10 cellular contexts compared by ENCODE assay signal in genomic region chr13:66659291-66660012, GRCh38.
A peak's percentile ranks its signal among the peaks of the same experiment; 100 is the strongest.
DNase-seq lines count a peak whose midpoint lies in the region; ATAC-seq, FAIRE-seq and TF ChIP-seq lines count a peak whose summit lies in the region.
"Had no signal": no experiment of that assay in that cellular context is flagged by ENCODE, and none has a peak within 500 bp of the region (broad histone marks: within the 10 kb centered on the region; RNA-seq: fewer than 3 reads in every experiment).

No MANE protein-coding gene starts in this region.

- H3K9me3 ChIP-seq in OCI-LY3 (ENCODE audit: insufficient read depth, low read length) (no peaks in the 10 kb centered on the region), neural progenitor cell (ENCODE audit: low read depth) (no peaks in the 10 kb centered on the region), kidney (ENCODE audit: control insufficient read depth in 1 of 2, low read length in 2 of 2) (no peaks in the 10 kb centered on the region)

- no peaks in the 10 kb centered on the region for H3K36me3 Mint-ChIP-seq in neural progenitor cell

- H3K4me3 ChIP-seq in OCI-LY3 (ENCODE audit: low read length) (peak overlapping the region; percentile 75), neural progenitor cell (no peak overlapping the region), kidney (ENCODE audit: low read length in 2 of 2) (no peak overlapping the region)

- H3K9ac ChIP-seq in OCI-LY3 (ENCODE audit: low read length) (peak overlapping the region; percentile 89), neural progenitor cell (no peak overlapping the region), kidney (ENCODE audit: low read length in 2 of 2) (no peak overlapping the region)

- H3K4me1 Mint-ChIP-seq in neural progenitor cell = peaks cover 52% of the 10 kb centered on the region

- H3K27ac Mint-ChIP-seq in neural progenitor cell = no peak overlapping the region

- intact Hi-C loops in kidney (cut with DNase I) = no loop called here

- H3K27ac ChIP-seq in OCI-LY3 (ENCODE audit: low read length) (peak overlapping the region; percentile 97), neural progenitor cell (no peak overlapping the region), kidney (ENCODE audit: low read depth in 2 of 2, low read length in 2 of 2) (no peak overlapping the region)

- H3K4me3 Mint-ChIP-seq in neural progenitor cell = no peak overlapping the region

- ATAC-seq in GM19035 (IDR thresholded peaks at IDR 0.05; ENCODE audit: unreplicated experiment) = peak; percentile 37
- ATAC-seq in HG02623 (IDR thresholded peaks at IDR 0.05; ENCODE audit: unreplicated experiment) = peak; percentile 39

- no peaks in the 10 kb centered on the region for H3K27me3 ChIP-seq in OCI-LY3 (ENCODE audit: low read depth, low read length)
- H3K27me3 ChIP-seq in neural progenitor cell = no peaks in the 10 kb centered on the region

- H2AFZ ChIP-seq in OCI-LY3 (ENCODE audit: low read depth, low read length) = peak overlapping the region; percentile 87
- peak overlapping the region; percentile 5 for H2AFZ ChIP-seq in neural progenitor cell (replicated peaks)

- H3K79me2 ChIP-seq in OCI-LY3 (ENCODE audit: low read length) (no peaks in the 10 kb centered on the region), neural progenitor cell (ENCODE audit: low read depth) (no peaks in the 10 kb centered on the region)

- no peaks in the 10 kb centered on the region for H3K9me3 Mint-ChIP-seq in neural progenitor cell

- FAIRE-seq in kidney (lab: Jason Lieb, UNC) = no peak
- FAIRE-seq: bronchial epithelial cell had no signal

- DNase-seq in neural progenitor cell (ENCODE audit: low spot score) (no peak), NCI-H2107 (lab: John Stamatoyannopoulos, UW) (no peak), NCI-H1694 treated with DMSO at 0.1 percent for 48 hours (lab: John Stamatoyannopoulos, UW) (no peak), kidney (no peak)
- DNase-seq: activated CD4-positive, CD25-positive, alpha-beta regulatory T cell treated with anti-CD3 and anti-CD28 coated beads, Interleukin-2, amount 50 U/mL, for 72 hours; NCI-H2081 had no signal

- peaks cover 13% of the 10 kb centered on the region for H3F3A ChIP-seq in neural progenitor cell (ENCODE audit: low read depth)

- H3K4me1 ChIP-seq in OCI-LY3 (ENCODE audit: low read length) (peaks cover 61% of the 10 kb centered on the region), neural progenitor cell (peaks cover 36% of the 10 kb centered on the region), kidney (ENCODE audit: control insufficient read depth in 1 of 2, insufficient read depth in 1 of 2, low read depth in 1 of 2, low read length in 2 of 2) (no peaks in the 10 kb centered on the region)

- H3K4me2 ChIP-seq in OCI-LY3 (ENCODE audit: low read length) (peak overlapping the region; percentile 90), neural progenitor cell (no peak overlapping the region)

- H3K27me3 Mint-ChIP-seq in neural progenitor cell (ENCODE audit: insufficient read depth, low read depth) = peaks cover 3% of the 10 kb centered on the region

- no peaks in the 10 kb centered on the region for H3K36me3 ChIP-seq in OCI-LY3 (replicated peaks; ENCODE audit: low read depth, low read length)
- no peaks in the 10 kb centered on the region for H3K36me3 ChIP-seq in neural progenitor cell
- H3K36me3 ChIP-seq in kidney (ENCODE audit: control insufficient read depth in 1 of 2, insufficient read depth in 2 of 2, low read length in 2 of 2) = no peaks in the 10 kb centered on the region

- TF ChIP-seq CTCF in OCI-LY3 (IDR thresholded peaks at IDR 0.05; ENCODE audit: low read depth, low read length) (no peak), neural progenitor cell (IDR thresholded peaks at IDR 0.05) (no peak), kidney (IDR thresholded peaks at IDR 0.05; ENCODE audit: borderline replicate concordance, extremely low read depth, insufficient read depth) (no peak)

- H4K20me1 ChIP-seq in OCI-LY3 (ENCODE audit: insufficient read depth, low read length) (no peaks in the 10 kb centered on the region), neural progenitor cell (ENCODE audit: low read depth) (no peaks in the 10 kb centered on the region)
